Comparison of ENCODE assay signal across 13 cellular contexts in genomic region chr1:18635833-18636671, GRCh38. TPM values are rescaled to one million over a fixed set of nuclear protein-coding genes. Genes with fewer than 3 reads are reported as not detected.
DNase-seq lines count a peak whose midpoint lies in the region; ATAC-seq and TF ChIP-seq lines count a peak whose summit lies in the region.
"Had no signal": no experiment of that assay in that cellular context is flagged by ENCODE, and none has a peak within 500 bp of the region (broad histone marks: within the 10 kb centered on the region; RNA-seq: fewer than 3 reads in every experiment).

No MANE protein-coding gene starts in this region.

- H3K4me1 ChIP-seq in left lung: peaks cover 2 to 7% of the 10 kb centered on the region in 2 donors
- peaks cover 10% of the 10 kb centered on the region for H3K4me1 ChIP-seq in mesenchymal stem cell (ENCODE audit: control insufficient read depth, insufficient read depth, low read depth, low read length)

- no peak for TF ChIP-seq CTCF in left lung (IDR thresholded peaks at IDR 0.05)

- no peak overlapping the region for H3K23ac ChIP-seq in mesenchymal stem cell (ENCODE audit: low read length in 2 of 2)

- H3K36me3 Mint-ChIP-seq in activated naive CD8-positive, alpha-beta T cell treated with anti-CD3 and anti-CD28 coated beads for 36 hours: no peaks in the 10 kb centered on the region
- H3K36me3 Mint-ChIP-seq in stimulated activated memory B cell treated with anti-CD40 and anti-IgM and Interleukin-4, amounts not matched to agents 10 μg/mL and 1 μg/mL and 100 μg/mL, for 72 hours: no peaks in the 10 kb centered on the region
- H3K36me3 Mint-ChIP-seq: CD8-positive, alpha-beta T cell had no signal

- H3K4me2 ChIP-seq in mesenchymal stem cell (ENCODE audit: low read length, poor library complexity, severe bottlenecking): no peak overlapping the region

- intact Hi-C loops in left lung (cut with DNase I): no loop called here

- no peak overlapping the region for H2BK15ac ChIP-seq in mesenchymal stem cell (ENCODE audit: low read depth, poor library complexity, severe bottlenecking)

- no peak overlapping the region for H4K91ac ChIP-seq in mesenchymal stem cell (ENCODE audit: low read length)

- H3K18ac ChIP-seq in mesenchymal stem cell (ENCODE audit: low read depth in 1 of 2, low read length in 2 of 2): peak overlapping the region in 1 of 2 experiments; percentile 21

- H3K36me3 ChIP-seq in left lung: no peaks in the 10 kb centered on the region
- H3K36me3 ChIP-seq in mesenchymal stem cell (ENCODE audit: control insufficient read depth in 1 of 2, insufficient read depth in 2 of 2, low read depth in 1 of 2, low read length in 2 of 2): no peaks in the 10 kb centered on the region

- H3K27me3 ChIP-seq in left lung (peaks cover 98 to 100% of the 10 kb centered on the region in 2 donors), mesenchymal stem cell (ENCODE audit: control insufficient read depth in 1 of 2, insufficient read depth in 1 of 2, low read length in 2 of 2) (peaks cover 94 to 98% of the 10 kb centered on the region in 2 experiments)

- no peak overlapping the region for H4K8ac ChIP-seq in mesenchymal stem cell (ENCODE audit: low read length)

- peak overlapping the region; percentile 10 for H3K27ac Mint-ChIP-seq in activated naive CD8-positive, alpha-beta T cell treated with anti-CD3 and anti-CD28 coated beads for 36 hours
- no peak overlapping the region for H3K27ac Mint-ChIP-seq in stimulated activated memory B cell treated with anti-CD40 and anti-IgM and Interleukin-4, amounts not matched to agents 10 μg/mL and 1 μg/mL and 100 μg/mL, for 72 hours
- H3K27ac Mint-ChIP-seq: activated T-helper 17 cell treated with anti-CD3 and anti-CD28 coated beads, Interleukin-2, amount 50 U/mL, for 72 hours; CD8-positive, alpha-beta T cell; immature natural killer cell had no signal

- no peak overlapping the region for H3K4me3 Mint-ChIP-seq in activated naive CD8-positive, alpha-beta T cell treated with anti-CD3 and anti-CD28 coated beads for 36 hours
- H3K4me3 Mint-ChIP-seq in stimulated activated memory B cell treated with anti-CD40 and anti-IgM and Interleukin-4, amounts not matched to agents 10 μg/mL and 1 μg/mL and 100 μg/mL, for 72 hours: no peak overlapping the region
- H3K4me3 Mint-ChIP-seq: activated T-helper 17 cell treated with anti-CD3 and anti-CD28 coated beads, Interleukin-2, amount 50 U/mL, for 72 hours; CD8-positive, alpha-beta T cell; immature natural killer cell had no signal

- no peak overlapping the region for H2AK5ac ChIP-seq in mesenchymal stem cell (ENCODE audit: low read length, severe bottlenecking)

- peaks cover 26% of the 10 kb centered on the region for H3K4me1 Mint-ChIP-seq in activated naive CD8-positive, alpha-beta T cell treated with anti-CD3 and anti-CD28 coated beads for 36 hours
- peaks cover 14% of the 10 kb centered on the region for H3K4me1 Mint-ChIP-seq in stimulated activated memory B cell treated with anti-CD40 and anti-IgM and Interleukin-4, amounts not matched to agents 10 μg/mL and 1 μg/mL and 100 μg/mL, for 72 hours
- H3K4me1 Mint-ChIP-seq: immature natural killer cell had no signal

- H2BK5ac ChIP-seq in mesenchymal stem cell (ENCODE audit: low read depth, low read length, poor library complexity, severe bottlenecking): no peak overlapping the region

- H3K9me3 ChIP-seq in left lung (no peaks in the 10 kb centered on the region), mesenchymal stem cell (ENCODE audit: control insufficient read depth, low read length) (no peaks in the 10 kb centered on the region)

- no peaks in the 10 kb centered on the region for H3K9me3 Mint-ChIP-seq in activated naive CD8-positive, alpha-beta T cell treated with anti-CD3 and anti-CD28 coated beads for 36 hours
- H3K9me3 Mint-ChIP-seq in stimulated activated memory B cell treated with anti-CD40 and anti-IgM and Interleukin-4, amounts not matched to agents 10 μg/mL and 1 μg/mL and 100 μg/mL, for 72 hours: peaks cover 3% of the 10 kb centered on the region
- H3K9me3 Mint-ChIP-seq: activated T-helper 17 cell treated with anti-CD3 and anti-CD28 coated beads, Interleukin-2, amount 50 U/mL, for 72 hours; CD8-positive, alpha-beta T cell had no signal

- H3K14ac ChIP-seq in mesenchymal stem cell (ENCODE audit: low read length in 2 of 2): no peak overlapping the region

- peak; percentile 37 for DNase-seq in AG08395 (ENCODE audit: low spot score)
- peak; percentile 17 for DNase-seq in ELR (ENCODE audit: low read depth)
- no peak for DNase-seq in activated naive CD8-positive, alpha-beta T cell treated with anti-CD3 and anti-CD28 coated beads for 36 hours
- no peak for DNase-seq in left lung
- no peak for DNase-seq in NCI-H2081 (lab: John Stamatoyannopoulos, UW)
- no peak for DNase-seq in mesenchymal stem cell
- DNase-seq: CD8-positive, alpha-beta T cell; immature natural killer cell; Right ventricle myocardium superior had no signal

- H3K79me1 ChIP-seq in mesenchymal stem cell (replicated peaks; ENCODE audit: low read length, poor library complexity, severe bottlenecking): no peaks in the 10 kb centered on the region

- H3K4ac ChIP-seq in mesenchymal stem cell (ENCODE audit: low read depth in 1 of 2, low read length in 2 of 2): no peak overlapping the region

- H3K27me3 Mint-ChIP-seq in activated naive CD8-positive, alpha-beta T cell treated with anti-CD3 and anti-CD28 coated beads for 36 hours: peaks cover 100% of the 10 kb centered on the region
- peaks cover 99% of the 10 kb centered on the region for H3K27me3 Mint-ChIP-seq in stimulated activated memory B cell treated with anti-CD40 and anti-IgM and Interleukin-4, amounts not matched to agents 10 μg/mL and 1 μg/mL and 100 μg/mL, for 72 hours

- WGBS in mesenchymal stem cell: 2% methylated on average over 47 of the region's 49 CpGs

- no peak overlapping the region for H2AFZ ChIP-seq in mesenchymal stem cell (ENCODE audit: low read depth, low read length)

- ATAC-seq in left lung (peak; percentile 30), GM21723 (IDR thresholded peaks at IDR 0.05; ENCODE audit: unreplicated experiment) (no peak)
- no peak for ATAC-seq in stimulated activated memory B cell treated with anti-CD40 and anti-IgM and Interleukin-4, amounts not matched to agents 10 μg/mL and 1 μg/mL and 100 μg/mL, for 72 hours
- ATAC-seq: activated T-helper 17 cell treated with anti-CD3 and anti-CD28 coated beads, Interleukin-2, amount 50 U/mL, for 72 hours; CD8-positive, alpha-beta T cell had no signal

- H3K27ac ChIP-seq in left lung: no peak overlapping the region
- no peak overlapping the region for H3K27ac ChIP-seq in mesenchymal stem cell (ENCODE audit: low read length, poor library complexity, severe bottlenecking)
- H3K27ac ChIP-seq: VCaP had no signal

- no peak overlapping the region for H3K9ac ChIP-seq in mesenchymal stem cell (ENCODE audit: low read length)

- no peak overlapping the region for H2BK12ac ChIP-seq in mesenchymal stem cell (ENCODE audit: low read length in 2 of 2)

- H3K4me3 ChIP-seq in left lung (no peak overlapping the region), mesenchymal stem cell (ENCODE audit: insufficient read depth in 1 of 2, low read depth in 1 of 2, low read length in 2 of 2) (no peak overlapping the region)

- H2BK120ac ChIP-seq in mesenchymal stem cell (ENCODE audit: low read depth, low read length): no peak overlapping the region

RNA-seq across cellular contexts. Expression of gene PAX7, which starts 5.4 kb away (rescaled TPM):
- not detected for total RNA-seq in activated naive CD8-positive, alpha-beta T cell treated with anti-CD3 and anti-CD28 coated beads for 36 hours
- not detected for total RNA-seq in left lung
- not detected for polyA plus RNA-seq in mesenchymal stem cell (2013, experiment 1 of 2)
- not detected for polyA plus RNA-seq in mesenchymal stem cell (2013, experiment 2 of 2)
- total RNA-seq: activated T-helper 17 cell treated with anti-CD3 and anti-CD28 coated beads, Interleukin-2, amount 50 U/mL, for 72 hours; CD8-positive, alpha-beta T cell; Right ventricle myocardium superior had no signal
- polyA plus RNA-seq: immature natural killer cell had no signal

Comparison
In these comparisons a context has a peak if more than half of its experiments do, and no peak if none do; other contexts are left out.
1. DNase-seq: peak in AG08395 (single experiment) and ELR (single experiment); none in activated naive CD8-positive, alpha-beta T cell treated with anti-CD3 and anti-CD28 coated beads for 36 hours (single experiment), left lung (0 of 2), NCI-H2081 (0 of 2) and mesenchymal stem cell (single experiment).